ENCODE assay signal across 9 cellular contexts in the genomic region with DNA sequence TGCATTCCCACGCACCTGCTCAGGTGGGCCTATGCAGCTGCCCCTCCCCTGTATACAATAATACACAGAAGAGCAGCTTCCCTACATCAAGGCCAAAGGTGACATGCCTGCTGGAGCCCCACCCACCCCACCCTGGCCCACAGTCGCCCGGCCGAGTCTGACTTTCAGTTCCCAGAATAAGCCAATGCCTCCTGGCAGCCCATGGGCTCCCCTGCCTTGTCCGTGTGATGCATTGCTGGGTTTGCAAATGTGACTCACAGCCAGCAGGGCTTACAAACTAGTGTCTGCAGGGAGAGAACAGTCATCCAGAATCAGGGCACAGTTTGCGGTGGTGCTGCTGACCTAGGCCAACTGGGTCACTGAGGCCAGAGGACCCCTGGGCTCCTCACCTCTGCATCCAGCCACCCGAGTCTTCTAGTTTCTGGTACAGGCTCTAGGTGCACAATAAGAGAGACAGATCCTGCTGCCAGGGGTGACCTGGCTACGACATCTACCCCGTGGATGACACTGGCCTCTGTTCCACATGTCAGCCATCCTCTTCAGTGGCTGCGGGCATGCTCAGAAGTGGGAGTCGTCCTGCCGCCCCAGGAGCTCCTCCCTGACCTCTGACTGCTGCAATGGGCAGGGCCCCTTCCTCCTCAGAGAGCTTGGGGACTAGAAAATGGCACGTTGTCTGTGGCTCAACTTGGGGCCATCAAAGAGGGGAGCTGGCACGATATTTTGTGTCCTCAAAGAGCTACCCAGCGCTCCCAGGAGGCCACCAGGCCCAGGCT.
A peak's percentile ranks its signal among the peaks of the same experiment; 100 is the strongest.
DNase-seq lines count a peak whose midpoint lies in the region; ATAC-seq and TF ChIP-seq lines count a peak whose summit lies in the region.
"Had no signal": no experiment of that assay in that cellular context is flagged by ENCODE, and none has a peak within 500 bp of the region (broad histone marks: within the 10 kb centered on the region; RNA-seq: fewer than 3 reads in every experiment).

No MANE protein-coding gene starts in this region.

- intact Hi-C loops in spleen (cut with DNase I; ENCODE audit: low total_unique reads), result no loop called here
- intact Hi-C loops in activated CD8-positive, alpha-beta T cell treated with anti-CD3 and anti-CD28 coated beads for 36 hours (cut with micrococcal nuclease), result no loop called here

- H3K27me3 Mint-ChIP-seq in activated CD8-positive, alpha-beta T cell treated with anti-CD3 and anti-CD28 coated beads for 36 hours, result no peaks in the 10 kb centered on the region
- H3K27me3 Mint-ChIP-seq in naive thymus-derived CD8-positive, alpha-beta T cell, result no peaks in the 10 kb centered on the region

- CTCF ChIA-PET in activated CD8-positive, alpha-beta T cell treated with anti-CD3 and anti-CD28 coated beads for 36 hours (lab: Charles Lee), result no interaction called here

- no peak overlapping the region for H3K4me3 Mint-ChIP-seq in activated CD8-positive, alpha-beta T cell treated with anti-CD3 and anti-CD28 coated beads for 36 hours
- H3K4me3 Mint-ChIP-seq in naive thymus-derived CD8-positive, alpha-beta T cell, result no peak overlapping the region

- peaks cover 4% of the 10 kb centered on the region for H3K36me3 Mint-ChIP-seq in activated CD8-positive, alpha-beta T cell treated with anti-CD3 and anti-CD28 coated beads for 36 hours (ENCODE audit: low read depth)
- peaks cover 0 to 11% (median 0%) of the 10 kb centered on the region in 3 donors for H3K36me3 Mint-ChIP-seq in naive thymus-derived CD8-positive, alpha-beta T cell

- no peak overlapping the region for H3K27ac Mint-ChIP-seq in activated CD8-positive, alpha-beta T cell treated with anti-CD3 and anti-CD28 coated beads for 36 hours
- peak overlapping the region in 2 of 10 donors; percentile 72 to 86 for H3K27ac Mint-ChIP-seq in naive thymus-derived CD8-positive, alpha-beta T cell

- H3K27ac ChIP-seq in spleen, result peak overlapping the region in 5 of 8 donors; percentile 14 to 72 (median 33)
- H3K27ac ChIP-seq: neutrophil had no signal

- H3K27me3 ChIP-seq in spleen (replicated peaks in 1 of 7), result no peaks in the 10 kb centered on the region
- H3K27me3 ChIP-seq: neutrophil had no signal

- H3K4me1 ChIP-seq in spleen, result peaks cover 31 to 100% (median 72%) of the 10 kb centered on the region in 6 donors

- no peaks in the 10 kb centered on the region for H3K9me3 ChIP-seq in spleen
- H3K9me3 ChIP-seq: neutrophil had no signal

- H3K4me1 Mint-ChIP-seq in activated CD8-positive, alpha-beta T cell treated with anti-CD3 and anti-CD28 coated beads for 36 hours (ENCODE audit: low read depth), result peaks cover 20% of the 10 kb centered on the region
- H3K4me1 Mint-ChIP-seq in naive thymus-derived CD8-positive, alpha-beta T cell, result peaks cover 29 to 69% (median 47%) of the 10 kb centered on the region in 4 donors

- peaks cover 0 to 49% (median 0%) of the 10 kb centered on the region in 6 donors for H3K36me3 ChIP-seq in spleen

- 62 to 69% (median 63%) methylated on average over 12 to 15 of the region's 15 CpGs for WGBS in spleen, 5 donors

- POLR2A ChIA-PET in activated CD8-positive, alpha-beta T cell treated with anti-CD3 and anti-CD28 coated beads for 36 hours (lab: Charles Lee), result no interaction called here
- POLR2A ChIA-PET in naive thymus-derived CD8-positive, alpha-beta T cell (lab: Charles Lee), result no interaction called here

- ATAC-seq in GM21447 (IDR thresholded peaks at IDR 0.05; ENCODE audit: unreplicated experiment), result peak; percentile 67
- ATAC-seq in activated CD8-positive, alpha-beta T cell treated with anti-CD3 and anti-CD28 coated beads for 36 hours, result no peak
- ATAC-seq in naive thymus-derived CD8-positive, alpha-beta T cell, result no peak

- TF ChIP-seq POLR2A in spleen (IDR thresholded peaks at IDR 0.05), result no peak

- TF ChIP-seq CTCF in spleen (IDR thresholded peaks at IDR 0.05 in 8 of 11, conservative IDR thresholded peaks at IDR 0.05 in 3 of 11), result no peak
- TF ChIP-seq CTCF in activated CD8-positive, alpha-beta T cell treated with anti-CD3 and anti-CD28 coated beads for 36 hours (IDR thresholded peaks at IDR 0.05), result no peak

- DNase-seq in RPMI8226 (peak; percentile 47), foreskin melanocyte (peak; percentile 70), spleen (no peak), NCI-H748 treated with DMSO at 0.1 percent for 48 hours (lab: John Stamatoyannopoulos, UW) (no peak), ecto neural progenitor cell (ENCODE audit: low spot score) (no peak)
- DNase-seq in activated CD8-positive, alpha-beta T cell treated with anti-CD3 and anti-CD28 coated beads for 36 hours, result no peak
- no peak for DNase-seq in naive thymus-derived CD8-positive, alpha-beta T cell

- H3K4me3 ChIP-seq in spleen, result peak overlapping the region in 1 of 8 donors; percentile 4

- no peaks in the 10 kb centered on the region for H3K9me3 Mint-ChIP-seq in activated CD8-positive, alpha-beta T cell treated with anti-CD3 and anti-CD28 coated beads for 36 hours
- no peaks in the 10 kb centered on the region for H3K9me3 Mint-ChIP-seq in naive thymus-derived CD8-positive, alpha-beta T cell

Comparison
In these comparisons a context has a peak if more than half of its experiments do, and no peak if none do; other contexts are left out.
1. DNase-seq: peak in RPMI8226 (single experiment) and foreskin melanocyte (single experiment); none in spleen (single experiment), activated CD8-positive, alpha-beta T cell treated with anti-CD3 and anti-CD28 coated beads for 36 hours (single experiment), NCI-H748 treated with DMSO at 0.1 percent for 48 hours (single experiment), ecto neural progenitor cell (single experiment) and naive thymus-derived CD8-positive, alpha-beta T cell (0 of 10).